In genomic region chr5:180194410-180195345, GRCh38 we compare ENCODE assay signal across 27 cellular contexts. TPM values are rescaled to one million over a fixed set of nuclear protein-coding genes. Genes with fewer than 3 reads are reported as not detected.
DNase-seq lines count a peak whose midpoint lies in the region.
"Had no signal": no experiment of that assay in that cellular context is flagged by ENCODE, and none has a peak within 500 bp of the region (broad histone marks: within the 10 kb centered on the region; RNA-seq: fewer than 3 reads in every experiment).

No MANE protein-coding gene starts in this region.

- POLR2A ChIA-PET in activated CD4-positive, alpha-beta memory T cell treated with anti-CD3 and anti-CD28 coated beads for 36 hours (lab: Charles Lee): no interaction called here

- DNase-seq in H7 (peak; percentile 49), NCI-H524 treated with DMSO at 0.1 percent for 48 hours (lab: John Stamatoyannopoulos, UW) (peak; percentile 76), islet precursor cell (peak; percentile 44), retina (peak; percentile 3), iPS-NIHi11 (ENCODE audit: low spot score) (no peak), HuH-7 (ENCODE audit: low spot score) (no peak), NCI-H146 treated with DMSO at 0.1 percent for 48 hours (lab: John Stamatoyannopoulos, UW; ENCODE audit: unreplicated experiment) (no peak)
- no peak for DNase-seq in activated CD4-positive, alpha-beta memory T cell treated with anti-CD3 and anti-CD28 coated beads for 36 hours
- DNase-seq: activated CD4-positive, alpha-beta T cell treated with anti-CD3 and anti-CD28 coated beads for 36 hours; activated gamma-delta T cell treated with Interleukin-2 at 50 U/mL for 16 hours; activated T-cell treated with anti-CD3 and anti-CD28 coated beads, Interleukin-2, amount 50 U/mL, for 24 hours; GM23248; midbrain; naive B cell; NCI-H1048; NCI-H1694 treated with DMSO at 0.1 percent for 48 hours; NCI-H510A; PC-9; Right ventricle myocardium superior had no signal

- H3K36me3 Mint-ChIP-seq in activated CD4-positive, alpha-beta memory T cell treated with anti-CD3 and anti-CD28 coated beads for 36 hours: no peaks in the 10 kb centered on the region
- H3K36me3 Mint-ChIP-seq: CD14-positive monocyte; naive B cell; stimulated activated memory B cell treated with anti-CD40 and anti-IgM and Interleukin-4, amounts not matched to agents 10 μg/mL and 1 μg/mL and 100 μg/mL, for 72 hours had no signal

- H3K27me3 ChIP-seq in H7 (ENCODE audit: control insufficient read depth, insufficient read depth, low read length): no peaks in the 10 kb centered on the region
- H3K27me3 ChIP-seq: cardiac muscle cell had no signal

- CTCF ChIA-PET in activated CD4-positive, alpha-beta memory T cell treated with anti-CD3 and anti-CD28 coated beads for 36 hours (lab: Charles Lee): interaction anchor here (1.1 kb wide), 1 partner anchor 14 kb away, joined by 6 read pairs; the partner anchor contains the start of gene RASGEF1C

- no peaks in the 10 kb centered on the region for H3K4me1 Mint-ChIP-seq in activated CD4-positive, alpha-beta memory T cell treated with anti-CD3 and anti-CD28 coated beads for 36 hours (ENCODE audit: low read depth)
- H3K4me1 Mint-ChIP-seq: activated CD4-positive, alpha-beta T cell treated with anti-CD3 and anti-CD28 coated beads for 36 hours; CD14-positive monocyte; naive B cell; stimulated activated memory B cell treated with anti-CD40 and anti-IgM and Interleukin-4, amounts not matched to agents 10 μg/mL and 1 μg/mL and 100 μg/mL, for 72 hours had no signal

- intact Hi-C loops in activated CD4-positive, alpha-beta memory T cell treated with anti-CD3 and anti-CD28 coated beads for 36 hours (cut with micrococcal nuclease): no loop called here

- H3K4me3 Mint-ChIP-seq in activated CD4-positive, alpha-beta memory T cell treated with anti-CD3 and anti-CD28 coated beads for 36 hours: no peak overlapping the region
- H3K4me3 Mint-ChIP-seq: activated CD4-positive, alpha-beta T cell treated with anti-CD3 and anti-CD28 coated beads for 36 hours; activated T-cell treated with anti-CD3 and anti-CD28 coated beads, Interleukin-2, amount 50 U/mL, for 24 hours; CD14-positive monocyte; naive B cell; stimulated activated memory B cell treated with anti-CD40 and anti-IgM and Interleukin-4, amounts not matched to agents 10 μg/mL and 1 μg/mL and 100 μg/mL, for 72 hours had no signal

- H3K27ac Mint-ChIP-seq in activated CD4-positive, alpha-beta memory T cell treated with anti-CD3 and anti-CD28 coated beads for 36 hours: no peak overlapping the region
- H3K27ac Mint-ChIP-seq: activated CD4-positive, alpha-beta T cell treated with anti-CD3 and anti-CD28 coated beads for 36 hours; activated T-cell treated with anti-CD3 and anti-CD28 coated beads, Interleukin-2, amount 50 U/mL, for 24 hours; CD14-positive monocyte; naive B cell; stimulated activated memory B cell treated with anti-CD40 and anti-IgM and Interleukin-4, amounts not matched to agents 10 μg/mL and 1 μg/mL and 100 μg/mL, for 72 hours had no signal

- no peak overlapping the region for H3K4me3 ChIP-seq in H7 (ENCODE audit: insufficient read depth, low read depth, low read length)
- H3K4me3 ChIP-seq: cardiac muscle cell, GM23248, PC-9 had no signal

- H3K9me3 Mint-ChIP-seq in activated CD4-positive, alpha-beta memory T cell treated with anti-CD3 and anti-CD28 coated beads for 36 hours: no peaks in the 10 kb centered on the region
- H3K9me3 Mint-ChIP-seq: activated T-cell treated with anti-CD3 and anti-CD28 coated beads, Interleukin-2, amount 50 U/mL, for 24 hours; stimulated activated memory B cell treated with anti-CD40 and anti-IgM and Interleukin-4, amounts not matched to agents 10 μg/mL and 1 μg/mL and 100 μg/mL, for 72 hours had no signal

- H3K27me3 Mint-ChIP-seq in activated CD4-positive, alpha-beta memory T cell treated with anti-CD3 and anti-CD28 coated beads for 36 hours: peaks cover 3% of the 10 kb centered on the region

- no peaks in the 10 kb centered on the region for H3K36me3 ChIP-seq in H7 (replicated peaks; ENCODE audit: control insufficient read depth, insufficient read depth, low read length)
- H3K36me3 ChIP-seq: cardiac muscle cell had no signal

RNA-seq across cellular contexts. Expression of gene RASGEF1C, which starts 14.3 kb away (rescaled TPM):
- total RNA-seq in H7 (2014; rRNA removed; shearing (Covaris generic)): 0.78 and 1.4 TPM in 2 replicates
- total RNA-seq in activated CD4-positive, alpha-beta memory T cell treated with anti-CD3 and anti-CD28 coated beads for 36 hours: not detected
- total RNA-seq: activated CD4-positive, alpha-beta T cell treated with anti-CD3 and anti-CD28 coated beads for 36 hours; esophagus mucosa; fibroblast of villous mesenchyme; GM23248; PC-9; pulmonary artery endothelial cell; T-helper 2 cell treated with Interferon-gamma antibody and Interleukin-4, amounts not matched to agents 100 ng/mL and 5 ng/mL, for 36 hours; ureter had no signal

Comparison
In these comparisons a context has a peak if more than half of its experiments do, and no peak if none do; other contexts are left out.
1. DNase-seq: peak in H7 (single experiment), NCI-H524 treated with DMSO at 0.1 percent for 48 hours (single experiment), islet precursor cell (single experiment) and retina (single experiment); none in activated CD4-positive, alpha-beta memory T cell treated with anti-CD3 and anti-CD28 coated beads for 36 hours (single experiment), iPS-NIHi11 (single experiment), HuH-7 (single experiment) and NCI-H146 treated with DMSO at 0.1 percent for 48 hours (single experiment).